26 cellular contexts compared by ENCODE assay signal in the genomic region with DNA sequence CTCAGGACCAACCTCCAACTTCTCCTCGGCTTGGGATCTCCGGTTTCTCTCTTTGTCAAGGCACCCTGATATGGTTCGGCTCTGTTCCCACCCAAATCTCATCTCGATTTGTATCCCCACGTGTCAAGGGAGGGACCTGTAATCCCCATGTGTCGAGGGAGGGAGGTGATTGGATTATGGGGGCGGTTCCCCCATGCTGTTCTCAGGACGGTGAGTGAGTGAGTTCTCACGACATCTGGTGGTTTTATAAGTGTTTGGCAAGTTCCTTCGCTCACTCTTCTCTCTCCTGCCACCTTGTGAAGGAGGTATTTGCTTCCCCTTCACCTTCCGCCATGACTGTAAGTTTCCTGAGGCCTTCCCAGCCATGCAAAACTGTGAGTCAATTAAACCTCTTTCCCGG.
"Had no signal": no experiment of that assay in that cellular context is flagged by ENCODE, and none has a peak within 500 bp of the region (broad histone marks: within the 10 kb centered on the region; RNA-seq: fewer than 3 reads in every experiment).

No MANE protein-coding gene starts in this region.

- H3K27me3 ChIP-seq: ascending aorta, body of pancreas had no signal

- H3K9me3 ChIP-seq: ascending aorta, body of pancreas had no signal

- H3K27ac ChIP-seq: ascending aorta, body of pancreas had no signal

- FAIRE-seq: bronchial epithelial cell had no signal

- DNase-seq: activated B cell treated with CpG ODN at 0.5 μM for 24 hours; activated CD4-positive, alpha-beta memory T cell treated with anti-CD3 and anti-CD28 coated beads for 36 hours; activated CD4-positive, alpha-beta T cell treated with anti-CD3 and anti-CD28 coated beads, Interleukin-2, amount 10 ng/mL, durations not matched to agents 7 days and 5 days; activated CD8-positive, alpha-beta memory T cell treated with anti-CD3 and anti-CD28 coated beads for 24 hours; activated effector memory CD4-positive, alpha-beta T cell treated with anti-CD3 and anti-CD28 coated beads, Interleukin-2, amount 50 U/mL, for 16 hours; activated naive CD4-positive, alpha-beta T cell treated with Interleukin-2 at 50 U/mL for 16 hours; activated naive CD8-positive, alpha-beta T cell treated with anti-CD3 and anti-CD28 coated beads, Interleukin-2, amount 50 U/mL, for 24 hours; activated T-cell treated with anti-CD3 and anti-CD28 coated beads, Interleukin-2, amount 50 U/mL, for 4 hours; amniotic stem cell; body of pancreas; central memory CD4-positive, alpha-beta T cell; KG1; NCI-H1048; NCI-H146; NCI-H187 treated with DMSO at 0.1 percent for 48 hours; NCI-H2081 treated with DMSO at 0.1 percent for 48 hours; NCI-H2227 treated with DMSO at 0.1 percent for 48 hours; NCI-H446 treated with DMSO at 0.1 percent for 48 hours; NCI-H526 treated with DMSO at 0.1 percent for 48 hours; PC-3; SHP77 treated with DMSO at 0.1 percent for 48 hours; T-helper 17 cell; T-helper 9 cell had no signal

- H3K4me3 ChIP-seq: ascending aorta, body of pancreas had no signal

- ATAC-seq: activated naive CD4-positive, alpha-beta T cell treated with anti-CD3 and anti-CD28 coated beads, Interleukin-2, amount 50 U/mL, for 72 hours; activated naive CD8-positive, alpha-beta T cell treated with anti-CD3 and anti-CD28 coated beads, Interleukin-2, amount 50 U/mL, for 24 hours; activated T-cell treated with anti-CD3 and anti-CD28 coated beads, Interleukin-2, amount 50 U/mL, for 4 hours; body of pancreas; PC-3; T-helper 17 cell had no signal

- H3K36me3 ChIP-seq: ascending aorta had no signal

- H3K4me1 ChIP-seq: body of pancreas had no signal
